ENCODE assay signal across 8 cellular contexts in genomic region chr9:19102631-19103345, GRCh38. TPM values are rescaled to one million over a fixed set of nuclear protein-coding genes. Genes with fewer than 3 reads are reported as not detected.
DNase-seq lines count a peak whose midpoint lies in the region; ATAC-seq, FAIRE-seq and TF ChIP-seq lines count a peak whose summit lies in the region.

A gene with protein sequence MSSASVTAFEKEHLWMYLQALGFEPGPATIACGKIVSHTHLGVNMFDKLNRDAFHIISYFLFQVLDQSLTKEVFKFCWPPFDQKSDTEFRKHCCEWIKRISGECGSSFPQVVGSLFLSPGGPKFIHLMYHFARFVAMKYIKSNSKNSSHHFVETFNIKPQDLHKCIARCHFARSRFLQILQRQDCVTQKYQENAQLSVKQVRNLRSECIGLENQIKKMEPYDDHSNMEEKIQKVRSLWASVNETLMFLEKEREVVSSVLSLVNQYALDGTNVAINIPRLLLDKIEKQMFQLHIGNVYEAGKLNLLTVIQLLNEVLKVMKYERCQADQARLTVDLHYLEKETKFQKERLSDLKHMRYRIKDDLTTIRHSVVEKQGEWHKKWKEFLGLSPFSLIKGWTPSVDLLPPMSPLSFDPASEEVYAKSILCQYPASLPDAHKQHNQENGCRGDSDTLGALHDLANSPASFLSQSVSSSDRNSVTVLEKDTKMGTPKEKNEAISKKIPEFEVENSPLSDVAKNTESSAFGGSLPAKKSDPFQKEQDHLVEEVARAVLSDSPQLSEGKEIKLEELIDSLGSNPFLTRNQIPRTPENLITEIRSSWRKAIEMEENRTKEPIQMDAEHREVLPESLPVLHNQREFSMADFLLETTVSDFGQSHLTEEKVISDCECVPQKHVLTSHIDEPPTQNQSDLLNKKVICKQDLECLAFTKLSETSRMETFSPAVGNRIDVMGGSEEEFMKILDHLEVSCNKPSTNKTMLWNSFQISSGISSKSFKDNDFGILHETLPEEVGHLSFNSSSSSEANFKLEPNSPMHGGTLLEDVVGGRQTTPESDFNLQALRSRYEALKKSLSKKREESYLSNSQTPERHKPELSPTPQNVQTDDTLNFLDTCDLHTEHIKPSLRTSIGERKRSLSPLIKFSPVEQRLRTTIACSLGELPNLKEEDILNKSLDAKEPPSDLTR (minus strand): TSS chr9:19102904. CDS start chr9:19102651, 253 bp downstream.

- H3K79me2 ChIP-seq in H1 (ENCODE audit: control insufficient read depth in 1 of 2, insufficient read depth in 2 of 2, low read length in 2 of 2): peaks cover 16 to 47% of the 10 kb centered on the region in 2 experiments

- DNase-seq in Calu3 (peak; percentile 88), HUDEP-2 (lab: John Stamatoyannopoulos, UW; ENCODE audit: unreplicated experiment in 76 of 76) (peak; percentile 44 to 97 (median 92)), NT2/D1 (ENCODE audit: low read depth, low spot score) (peak; percentile 97), H1 (ENCODE audit: low read depth in 1 of 2, low spot score in 2 of 2) (peak; percentile 88 to 91), memory B cell (ENCODE audit: low spot score in 2 of 2) (peak; percentile 86 to 91)
- DNase-seq in activated CD8-positive, alpha-beta memory T cell treated with anti-CD3 and anti-CD28 coated beads, Interleukin-2, amount 10 ng/mL, durations not matched to agents 7 days and 5 days: peak; percentile 99
- DNase-seq in stimulated activated CD8-positive, alpha-beta memory T cell treated with anti-CD3 and anti-CD28 coated beads, Interleukin-12 subunit alpha, Interleukin-12 subunit beta, amount 100 ng/mL, for 24 hours (ENCODE audit: extremely low read depth): peak; percentile 64

- no peak within 1 kb of the TSS for H2BK120ac ChIP-seq in H1 (replicated peaks; ENCODE audit: low read depth, low read length)

- peak; percentile 98 for ATAC-seq in GM21381 (IDR thresholded peaks at IDR 0.05; ENCODE audit: unreplicated experiment)
- ATAC-seq in activated CD8-positive, alpha-beta memory T cell treated with anti-CD3 and anti-CD28 coated beads, Interleukin-2, amount 10 ng/mL, durations not matched to agents 7 days and 5 days: peak; percentile 93
- ATAC-seq in memory B cell (ENCODE audit: low read depth): peak; percentile 96

- H3K23me2 ChIP-seq in H1 (ENCODE audit: low read depth, low read length): peaks cover 2% of the 10 kb centered on the region; the same call in 1 of the 2 replicates

- peaks cover 2% of the 10 kb centered on the region for H3K4me1 ChIP-seq in NT2/D1 (ENCODE audit: insufficient read depth, insufficient read length)
- H3K4me1 ChIP-seq in H1 (replicated peaks in 1 of 4; ENCODE audit: control insufficient read depth in 3 of 4, insufficient read depth in 4 of 4, low read length in 3 of 4): peaks cover 0 to 3% (median 0%) of the 10 kb centered on the region in 4 experiments; a peak in 3 of 7 replicates

- 0 out of 2 replicates have a peak within 1 kb of the TSS, but pooled peaks have one; percentile 50 for H2BK12ac ChIP-seq in H1 (ENCODE audit: low read depth, low read length)

- TF ChIP-seq POLR2A in H1 (IDR thresholded peaks at IDR 0.05; ENCODE audit: control extremely low read depth in 1 of 2, low read depth in 2 of 2, low read length in 2 of 2): peak; percentile 63 to 95

- H3K9ac ChIP-seq in NT2/D1 (ENCODE audit: insufficient read length, low read depth): peak within 1 kb of the TSS; percentile 94
- H3K9ac ChIP-seq in H1 (replicated peaks in 1 of 4; ENCODE audit: extremely low read depth in 1 of 4, low read depth in 3 of 4, low read length in 3 of 4): peak within 1 kb of the TSS; percentile 90 to 97 (median 92)

- peak within 1 kb of the TSS; percentile 78 for H3K4ac ChIP-seq in H1 (replicated peaks; ENCODE audit: insufficient read length, low read depth, low read length)

- H3K36me3 Mint-ChIP-seq in Calu3 (ENCODE audit: insufficient read depth, unreplicated experiment) (peaks cover 20% of the 10 kb centered on the region), memory B cell (peaks cover 7% of the 10 kb centered on the region)
- peaks cover 21% of the 10 kb centered on the region for H3K36me3 Mint-ChIP-seq in activated CD8-positive, alpha-beta memory T cell treated with anti-CD3 and anti-CD28 coated beads, Interleukin-2, amount 10 ng/mL, durations not matched to agents 7 days and 5 days

- TF ChIP-seq EP300 in H1 (IDR thresholded peaks at IDR 0.05; ENCODE audit: borderline replicate concordance in 1 of 2, low read depth in 2 of 2, low read length in 2 of 2): no peak

- H4K91ac ChIP-seq in H1 (replicated peaks; ENCODE audit: insufficient read length, low read length): no peak within 1 kb of the TSS

- H3K4me3 Mint-ChIP-seq in Calu3 (ENCODE audit: low read depth, unreplicated experiment) (peak within 1 kb of the TSS; percentile 88), memory B cell (peak within 1 kb of the TSS; percentile 94)
- peak within 1 kb of the TSS; percentile 85 for H3K4me3 Mint-ChIP-seq in activated CD8-positive, alpha-beta memory T cell treated with anti-CD3 and anti-CD28 coated beads, Interleukin-2, amount 10 ng/mL, durations not matched to agents 7 days and 5 days

- TSS peak; percentile 63 for BruUV-seq in Calu3 (replicated peaks; lab: Mats Ljungman, UMichigan)

- no peak within 1 kb of the TSS for H3K14ac ChIP-seq in H1 (ENCODE audit: insufficient read length)

- TF ChIP-seq RAD21 in H1 (IDR thresholded peaks at IDR 0.05 in 1 of 2, conservative IDR thresholded peaks at IDR 0.05 in 1 of 2; ENCODE audit: low read depth in 2 of 2, low read length in 2 of 2): no peak

- H3K27me3 ChIP-seq in NT2/D1 (ENCODE audit: insufficient read depth, insufficient read length): no peaks in the 10 kb centered on the region
- no peaks in the 10 kb centered on the region for H3K27me3 ChIP-seq in H1 (replicated peaks in 1 of 4; ENCODE audit: control insufficient read depth in 3 of 4, extremely low read depth in 1 of 4, insufficient read depth in 3 of 4, low read length in 3 of 4)

- POLR2A ChIA-PET in H1 (lab: Charles Lee; ENCODE audit: partially characterized antibody): interaction anchor here (0.6 to 3.7 kb wide), 14 partner anchors 10 to 344 kb away, joined by 3 to 25 read pairs (median 4); partner anchors contain the start of genes RPS6 and RRAGA

- H4K20me1 ChIP-seq in H1 (replicated peaks in 1 of 2; ENCODE audit: control insufficient read depth in 1 of 2, insufficient read depth in 2 of 2, low read length in 2 of 2): peaks cover under 1 to 2% of the 10 kb centered on the region in 2 experiments

- no peak within 1 kb of the TSS for H3K23ac ChIP-seq in H1 (ENCODE audit: insufficient read length)

- H4K5ac ChIP-seq in H1 (ENCODE audit: insufficient read length, low read depth, low read length): peak within 1 kb of the TSS; percentile 81

- H3K4me3 ChIP-seq in NT2/D1 (ENCODE audit: insufficient read length, low read depth) (peak within 1 kb of the TSS; percentile 97), H1 (ENCODE audit: extremely low read depth in 1 of 4, insufficient read depth in 2 of 4, low read depth in 3 of 4, low read length in 4 of 4) (peak within 1 kb of the TSS; percentile 92 to 100 (median 94))

- H3K9me3 Mint-ChIP-seq in Calu3 (ENCODE audit: low read depth, unreplicated experiment): no peaks in the 10 kb centered on the region
- no peaks in the 10 kb centered on the region for H3K9me3 Mint-ChIP-seq in activated CD8-positive, alpha-beta memory T cell treated with anti-CD3 and anti-CD28 coated beads, Interleukin-2, amount 10 ng/mL, durations not matched to agents 7 days and 5 days (ENCODE audit: low read depth)
- no peaks in the 10 kb centered on the region for H3K9me3 Mint-ChIP-seq in memory B cell

- H3K79me1 ChIP-seq in H1 (ENCODE audit: low read depth, low read length): 0 out of 2 replicates have a peak, but pooled peaks cover 2% of the 10 kb centered on the region

- H2BK15ac ChIP-seq in H1 (ENCODE audit: low read length): no peak within 1 kb of the TSS

- TF ChIP-seq CTCF in Calu3 (IDR thresholded peaks at IDR 0.05; ENCODE audit: unreplicated experiment) (peak; percentile 27), H1 (IDR thresholded peaks at IDR 0.05; ENCODE audit: control extremely low read depth in 1 of 3, insufficient read depth in 1 of 3, low read depth in 1 of 3, low read length in 3 of 3) (peak; percentile 19 to 61 (median 35))

- no peak within 1 kb of the TSS for H2BK20ac ChIP-seq in H1 (ENCODE audit: low read length)

- peak within 1 kb of the TSS; percentile 93 for H2BK5ac ChIP-seq in H1 (ENCODE audit: low read depth, low read length)

- H2AFZ ChIP-seq in H1 (ENCODE audit: low read length): peak within 1 kb of the TSS; percentile 68

- H3K36me3 ChIP-seq in NT2/D1 (ENCODE audit: insufficient read depth, insufficient read length, low read length): peaks cover 23% of the 10 kb centered on the region
- H3K36me3 ChIP-seq in H1 (ENCODE audit: control insufficient read depth in 2 of 4, insufficient read depth in 4 of 4, low read length in 3 of 4): peaks cover 0 to 19% (median 0%) of the 10 kb centered on the region in 4 experiments; a peak in 1 of 8 replicates

- peak within 1 kb of the TSS; percentile 70 for H3K27ac Mint-ChIP-seq in Calu3 (ENCODE audit: unreplicated experiment)
- peak within 1 kb of the TSS; percentile 97 for H3K27ac Mint-ChIP-seq in activated CD8-positive, alpha-beta memory T cell treated with anti-CD3 and anti-CD28 coated beads, Interleukin-2, amount 10 ng/mL, durations not matched to agents 7 days and 5 days
- peak within 1 kb of the TSS; percentile 76 for H3K27ac Mint-ChIP-seq in memory B cell

- H3K4me2 ChIP-seq in H1 (ENCODE audit: insufficient read depth in 1 of 2, low read depth in 2 of 2, low read length in 2 of 2): peak within 1 kb of the TSS; percentile 51 to 96

- peak within 1 kb of the TSS; percentile 95 for H3K18ac ChIP-seq in H1 (ENCODE audit: extremely low read depth, low read length)

- peak; percentile 92 for FAIRE-seq in H1 (lab: Jason Lieb, UNC)

- peak within 1 kb of the TSS; percentile 87 for H3K56ac ChIP-seq in H1 (replicated peaks; ENCODE audit: insufficient read length, low read depth, low read length)

- peak within 1 kb of the TSS; percentile 92; the same call in 1 of the 2 replicates for H4K8ac ChIP-seq in H1 (ENCODE audit: extremely low read depth, insufficient read depth, low read length)

- H3K4me1 Mint-ChIP-seq in Calu3 (ENCODE audit: low read depth, unreplicated experiment) (peaks cover 9% of the 10 kb centered on the region), memory B cell (peaks cover 10% of the 10 kb centered on the region)
- H3K4me1 Mint-ChIP-seq in activated CD8-positive, alpha-beta memory T cell treated with anti-CD3 and anti-CD28 coated beads, Interleukin-2, amount 10 ng/mL, durations not matched to agents 7 days and 5 days: peaks cover 33% of the 10 kb centered on the region

- no peaks in the 10 kb centered on the region for H3K27me3 Mint-ChIP-seq in Calu3 (ENCODE audit: unreplicated experiment)
- H3K27me3 Mint-ChIP-seq in activated CD8-positive, alpha-beta memory T cell treated with anti-CD3 and anti-CD28 coated beads, Interleukin-2, amount 10 ng/mL, durations not matched to agents 7 days and 5 days: no peaks in the 10 kb centered on the region
- no peaks in the 10 kb centered on the region for H3K27me3 Mint-ChIP-seq in memory B cell

- CTCF ChIA-PET in Calu3 (lab: Charles Lee) (no interaction called here), H1 (lab: Charles Lee; ENCODE audit: partially characterized antibody) (interaction anchor here (0.9 to 2.0 kb wide), 5 partner anchors 8 to 71 kb away, joined by 3 to 11 read pairs (median 3); no protein-coding TSS in a partner anchor)
- CTCF ChIA-PET in activated CD8-positive, alpha-beta memory T cell treated with anti-CD3 and anti-CD28 coated beads, Interleukin-2, amount 10 ng/mL, durations not matched to agents 7 days and 5 days (lab: Charles Lee): interaction anchor here (1.6 to 2.2 kb wide), 4 partner anchors 17 to 362 kb away, joined by 3 to 8 read pairs (median 4); no protein-coding TSS in a partner anchor

- intact Hi-C loops in Calu3 (cut with micrococcal nuclease; ENCODE audit: unreplicated experiment): loop anchor here (2.0 to 5.0 kb wide), 2 partner anchors 58 to 70 kb away; no protein-coding TSS in a partner anchor

- no peak within 1 kb of the TSS for H2AK5ac ChIP-seq in H1 (ENCODE audit: low read depth, low read length)

- WGBS in H1 (ENCODE audit: extremely low coverage in 1 of 2, insufficient coverage in 1 of 2, insufficient read length in 1 of 2, insufficient replicate concordance in 2 of 2, low coverage in 1 of 2, low lambda C conversion rate in 2 of 2, missing lambda C conversion rate in 1 of 2), 2 experiments: 18% methylated on average over 42 of the region's 46 CpGs; no CpG with 5 or more reads in 1 of the 2 experiments

- H3K9me3 ChIP-seq in NT2/D1 (ENCODE audit: insufficient read depth, low read length): no peaks in the 10 kb centered on the region
- no peaks in the 10 kb centered on the region for H3K9me3 ChIP-seq in H1 (ENCODE audit: insufficient read depth in 2 of 2, low read depth in 1 of 2, low read length in 1 of 2)

- peak within 1 kb of the TSS; percentile 70 for H3K27ac ChIP-seq in H1 (ENCODE audit: low read depth, low read length)

RNA-seq across cellular contexts. Expression of the gene that starts here (rescaled TPM):
- 15.4 and 15.7 TPM in 2 replicates for total RNA-seq in Calu3 (2022)
- total RNA-seq in activated CD8-positive, alpha-beta memory T cell treated with anti-CD3 and anti-CD28 coated beads, Interleukin-2, amount 10 ng/mL, durations not matched to agents 7 days and 5 days: 10 to 100 TPM; 30.7 to 32.7 TPM
- total RNA-seq in H1 (2021; fragmentation: NEBNext Ultra II Directional; extraction: Animal tissue kit (Norgen Biotek cat#: 25700)): 52.4 and 53.4 TPM in 2 replicates
- polyA plus RNA-seq in H1 (2011; rRNA removed): 9.1 and 11.7 TPM in 2 replicates
- 15.4 TPM for polyA plus RNA-seq in H1 (2011; cell fraction: cytosol; rRNA removed)
- 11.6 TPM for polyA plus RNA-seq in H1 (2011; cell fraction: nucleus; rRNA removed)
- 15.3 to 27.2 TPM (median 17.0 TPM) in 4 replicates for polyA plus RNA-seq in H1 (2012, experiment 1 of 2)
- polyA plus RNA-seq in H1 (2012, experiment 2 of 2): 1.0 TPM
- polyA plus RNA-seq in H1 (2013, experiment 1 of 2): 33.9 TPM
- 32.1 TPM for polyA plus RNA-seq in H1 (2013, experiment 2 of 2)
- 26.1 and 34.3 TPM in 2 replicates for polyA minus RNA-seq in H1 (2011; rRNA and poly(A)+ RNA removed)
- polyA minus RNA-seq in H1 (2011; cell fraction: cytosol; rRNA and poly(A)+ RNA removed): 18.1 TPM
- polyA minus RNA-seq in H1 (2011; cell fraction: nucleus; rRNA and poly(A)+ RNA removed): 43.0 TPM

Comparison
In these comparisons a context has a peak if more than half of its experiments do, and no peak if none do; other contexts are left out.
1. Peak in every context shown above with its lines: DNase-seq, ATAC-seq, H3K4me3 ChIP-seq and H3K27ac ChIP-seq.